ENCODE assay signal across 19 cellular contexts in genomic region chr19:21492932-21493906, GRCh38. TPM values are rescaled to one million over a fixed set of nuclear protein-coding genes. Genes with fewer than 3 reads are reported as not detected.
A peak's percentile ranks its signal among the peaks of the same experiment; 100 is the strongest.
DNase-seq lines count a peak whose midpoint lies in the region; ATAC-seq and TF ChIP-seq lines count a peak whose summit lies in the region.
"Had no signal": no experiment of that assay in that cellular context is flagged by ENCODE, and none has a peak within 500 bp of the region (broad histone marks: within the 10 kb centered on the region; RNA-seq: fewer than 3 reads in every experiment).

No MANE protein-coding gene starts in this region.

- WGBS in lung, 2 donors: 55 to 87% methylated on average over 9 of the region's 9 CpGs
- 74 to 91% (median 85%) methylated on average over 7 to 9 of the region's 9 CpGs for WGBS in spleen, 5 donors

- peak; percentile 4 for DNase-seq in activated CD8-positive, alpha-beta memory T cell treated with anti-CD3 and anti-CD28 coated beads for 24 hours
- no peak for DNase-seq in activated CD8-positive, alpha-beta memory T cell treated with anti-CD3 and anti-CD28 coated beads, Interleukin-2, amount 50 U/mL, for 48 hours
- DNase-seq in chondrocyte (ENCODE audit: low spot score) (peak; percentile 21), lung (ENCODE audit: low spot score) (no peak), spleen (no peak), HCEC 1CT (no peak), NCI-H146 treated with DMSO at 0.1 percent for 48 hours (lab: John Stamatoyannopoulos, UW; ENCODE audit: unreplicated experiment) (no peak)
- DNase-seq: GF-D8, GM23248, Karpas-422, MM.1S, NCI-H1092 treated with DMSO at 0.1 percent for 48 hours, NCI-H1694, NCI-H2227 treated with DMSO at 0.1 percent for 48 hours, NCI-H524 had no signal

- H3K27me3 Mint-ChIP-seq in chondrocyte (ENCODE audit: low read depth): no peaks in the 10 kb centered on the region

- peaks cover 14% of the 10 kb centered on the region for H3K9me3 Mint-ChIP-seq in chondrocyte (ENCODE audit: low read depth)

- H3K4me3 ChIP-seq in lung (no peak overlapping the region), spleen (peak overlapping the region in 1 of 8 donors; percentile 51)
- H3K4me3 ChIP-seq: GM23248, PC-9 had no signal

- no peaks in the 10 kb centered on the region for H3K4me1 Mint-ChIP-seq in chondrocyte (ENCODE audit: low read depth)

- H3K4me1 ChIP-seq in lung (ENCODE audit: control insufficient read depth in 2 of 2, insufficient read depth in 2 of 2, low read length in 2 of 2) (no peaks in the 10 kb centered on the region), spleen (no peaks in the 10 kb centered on the region)

- TF ChIP-seq CTCF in chondrocyte (IDR thresholded peaks at IDR 0.05) (no peak), lung (IDR thresholded peaks at IDR 0.05; ENCODE audit: control extremely low read depth, extremely low read depth) (no peak), spleen (IDR thresholded peaks at IDR 0.05 in 8 of 11, conservative IDR thresholded peaks at IDR 0.05 in 3 of 11) (no peak)

- H3K27ac ChIP-seq in lung (ENCODE audit: low read depth in 1 of 2, low read length in 1 of 2): no peak overlapping the region
- H3K27ac ChIP-seq in spleen: peak overlapping the region in 7 of 8 donors; percentile 50 to 88 (median 70)
- H3K27ac ChIP-seq: 22Rv1, GM23248, PC-9 had no signal

- ATAC-seq in lung (ENCODE audit: insufficient read depth, low FRiP score) (peak; percentile 24), HG02840 (IDR thresholded peaks at IDR 0.05; ENCODE audit: low FRiP score, unreplicated experiment) (no peak)
- ATAC-seq: HCT116 had no signal

- H3K36me3 Mint-ChIP-seq in chondrocyte (ENCODE audit: low read depth): no peaks in the 10 kb centered on the region

- intact Hi-C loops in spleen (cut with DNase I; ENCODE audit: low total_unique reads): no loop called here

- H3K36me3 ChIP-seq in lung (ENCODE audit: control insufficient read depth in 2 of 2, insufficient read depth in 2 of 2, low read length in 2 of 2) (no peaks in the 10 kb centered on the region), spleen (no peaks in the 10 kb centered on the region)

- H3K27ac Mint-ChIP-seq in chondrocyte (ENCODE audit: unreplicated experiment): no peak overlapping the region

- TF ChIP-seq POLR2A in spleen (IDR thresholded peaks at IDR 0.05): no peak

- peaks cover 0 to 9% of the 10 kb centered on the region in 2 donors for H3K9me3 ChIP-seq in lung (ENCODE audit: control insufficient read depth in 2 of 2, insufficient read depth in 1 of 2, low read length in 1 of 2)
- peaks cover 0 to 23% (median 0%) of the 10 kb centered on the region in 8 donors for H3K9me3 ChIP-seq in spleen

- H3K4me3 Mint-ChIP-seq in chondrocyte (ENCODE audit: unreplicated experiment): no peak overlapping the region

- no peaks in the 10 kb centered on the region for H3K27me3 ChIP-seq in lung (ENCODE audit: control insufficient read depth, insufficient read depth)
- H3K27me3 ChIP-seq in spleen (replicated peaks in 1 of 7): no peaks in the 10 kb centered on the region

RNA-seq across cellular contexts. Expression of gene ZNF429, which starts 12.2 kb away (rescaled TPM):
- total RNA-seq in chondrocyte: 6.0 to 13.8 TPM (median 6.7 TPM) in 3 replicates
- 10 to 100 TPM; 15.7 to 18.9 TPM for total RNA-seq in lung
- 1 to 10 TPM; 5.4 to 5.7 TPM for polyA plus RNA-seq in lung
- total RNA-seq in spleen: 10 to 100 TPM; 14.4 to 45.0 (median 22.8) TPM
- 1 to 10 TPM; 6.9 to 9.4 (median 7.3) TPM for polyA plus RNA-seq in spleen

Comparison
In these comparisons a context has a peak if more than half of its experiments do, and no peak if none do; other contexts are left out.
1. DNase-seq: peak in activated CD8-positive, alpha-beta memory T cell treated with anti-CD3 and anti-CD28 coated beads for 24 hours (single experiment) and chondrocyte (single experiment); none in activated CD8-positive, alpha-beta memory T cell treated with anti-CD3 and anti-CD28 coated beads, Interleukin-2, amount 50 U/mL, for 48 hours (single experiment), lung (single experiment), spleen (single experiment), HCEC 1CT (single experiment) and NCI-H146 treated with DMSO at 0.1 percent for 48 hours (single experiment).
2. H3K27ac ChIP-seq: peak in spleen (7 of 8); none in lung (0 of 2).